ENCODE assay signal across 1 cellular context in genomic region chr6:63963756-63964315, GRCh38.
TF ChIP-seq lines count a peak whose summit lies in the region.

No MANE protein-coding gene starts in this region.

TF ChIP-seq in liver, 16 proteins besides CTCF, POLR2A, EP300 and RAD21 (continued from another document):
- TF ChIP-seq REST (IDR thresholded peaks at IDR 0.05) (no peak), YY1 (IDR thresholded peaks at IDR 0.05) (no peak), SP1 (IDR thresholded peaks at IDR 0.05) (no peak), HNF4G (IDR thresholded peaks at IDR 0.05) (no peak), EGR1 (IDR thresholded peaks at IDR 0.05; ENCODE audit: low read depth in 2 of 2) (no peak), RXRA (IDR thresholded peaks at IDR 0.05) (no peak), TAF1 (conservative IDR thresholded peaks at IDR 0.05) (no peak), FOXA1 (IDR thresholded peaks at IDR 0.05) (no peak), NR2F2 (IDR thresholded peaks at IDR 0.05) (no peak)
